In the genomic region with DNA sequence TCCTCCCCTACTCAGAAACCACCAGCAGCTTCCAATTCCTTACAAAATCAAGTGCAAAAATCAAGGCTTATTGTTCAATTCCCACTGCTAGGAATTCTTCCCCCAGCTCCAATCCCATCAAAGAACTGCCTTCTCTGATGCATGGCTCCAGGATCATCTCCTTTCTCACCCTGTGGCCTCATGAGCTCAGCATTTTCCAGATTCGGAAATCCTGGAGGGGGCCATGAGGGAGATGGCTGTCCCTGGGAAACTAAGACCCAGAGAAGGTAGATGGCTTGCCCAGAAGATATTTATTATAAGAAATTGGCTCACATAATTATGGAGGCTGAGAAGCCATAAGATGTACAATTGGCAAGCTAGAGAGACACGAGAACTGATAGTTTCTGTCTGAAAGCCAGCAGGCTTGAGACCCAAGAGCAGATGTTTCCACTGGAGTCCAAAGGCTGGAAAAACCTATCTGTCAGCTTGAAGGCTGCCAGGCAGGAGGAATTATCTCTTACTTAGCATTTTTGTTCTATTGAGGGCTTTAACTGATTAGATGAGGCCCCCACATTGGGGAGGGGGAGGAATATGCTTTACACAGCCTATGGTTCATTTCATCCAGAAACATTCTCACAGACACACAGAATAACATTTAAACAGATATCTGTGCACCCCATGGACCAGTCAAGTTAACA, we compare ENCODE assay signal across 2 cellular contexts.
TF ChIP-seq lines count a peak whose summit lies in the region.

No MANE protein-coding gene starts in this region.

TF ChIP-seq in HCT116, 20 proteins besides CTCF, POLR2A, EP300 and RAD21:
- no peak for TF ChIP-seq SRF (IDR thresholded peaks at IDR 0.05; ENCODE audit: low read depth)
- TF ChIP-seq CBX3 (IDR thresholded peaks at IDR 0.05; ENCODE audit: low read depth), result no peak
- TF ChIP-seq EZH2phosphoT487 (IDR thresholded peaks at IDR 0.05; ENCODE audit: borderline replicate concordance), result no peak
- TF ChIP-seq, protein P1, sequence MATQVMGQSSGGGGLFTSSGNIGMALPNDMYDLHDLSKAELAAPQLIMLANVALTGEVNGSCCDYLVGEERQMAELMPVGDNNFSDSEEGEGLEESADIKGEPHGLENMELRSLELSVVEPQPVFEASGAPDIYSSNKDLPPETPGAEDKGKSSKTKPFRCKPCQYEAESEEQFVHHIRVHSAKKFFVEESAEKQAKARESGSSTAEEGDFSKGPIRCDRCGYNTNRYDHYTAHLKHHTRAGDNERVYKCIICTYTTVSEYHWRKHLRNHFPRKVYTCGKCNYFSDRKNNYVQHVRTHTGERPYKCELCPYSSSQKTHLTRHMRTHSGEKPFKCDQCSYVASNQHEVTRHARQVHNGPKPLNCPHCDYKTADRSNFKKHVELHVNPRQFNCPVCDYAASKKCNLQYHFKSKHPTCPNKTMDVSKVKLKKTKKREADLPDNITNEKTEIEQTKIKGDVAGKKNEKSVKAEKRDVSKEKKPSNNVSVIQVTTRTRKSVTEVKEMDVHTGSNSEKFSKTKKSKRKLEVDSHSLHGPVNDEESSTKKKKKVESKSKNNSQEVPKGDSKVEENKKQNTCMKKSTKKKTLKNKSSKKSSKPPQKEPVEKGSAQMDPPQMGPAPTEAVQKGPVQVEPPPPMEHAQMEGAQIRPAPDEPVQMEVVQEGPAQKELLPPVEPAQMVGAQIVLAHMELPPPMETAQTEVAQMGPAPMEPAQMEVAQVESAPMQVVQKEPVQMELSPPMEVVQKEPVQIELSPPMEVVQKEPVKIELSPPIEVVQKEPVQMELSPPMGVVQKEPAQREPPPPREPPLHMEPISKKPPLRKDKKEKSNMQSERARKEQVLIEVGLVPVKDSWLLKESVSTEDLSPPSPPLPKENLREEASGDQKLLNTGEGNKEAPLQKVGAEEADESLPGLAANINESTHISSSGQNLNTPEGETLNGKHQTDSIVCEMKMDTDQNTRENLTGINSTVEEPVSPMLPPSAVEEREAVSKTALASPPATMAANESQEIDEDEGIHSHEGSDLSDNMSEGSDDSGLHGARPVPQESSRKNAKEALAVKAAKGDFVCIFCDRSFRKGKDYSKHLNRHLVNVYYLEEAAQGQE (IDR thresholded peaks at IDR 0.05; ENCODE audit: low read depth), result no peak
- no peak for TF ChIP-seq CEBPB (IDR thresholded peaks at IDR 0.05; ENCODE audit: low read depth)
- TF ChIP-seq, protein P2, sequence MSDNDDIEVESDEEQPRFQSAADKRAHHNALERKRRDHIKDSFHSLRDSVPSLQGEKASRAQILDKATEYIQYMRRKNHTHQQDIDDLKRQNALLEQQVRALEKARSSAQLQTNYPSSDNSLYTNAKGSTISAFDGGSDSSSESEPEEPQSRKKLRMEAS (IDR thresholded peaks at IDR 0.05), result no peak
- TF ChIP-seq YY1 (IDR thresholded peaks at IDR 0.05; ENCODE audit: extremely low read depth, insufficient replicate concordance, low read depth, low read length), result no peak
- no peak for TF ChIP-seq TCF7L2 (IDR thresholded peaks at IDR 0.05; ENCODE audit: borderline replicate concordance, extremely low read depth, insufficient read depth, insufficient read length)
- TF ChIP-seq EGR1 (IDR thresholded peaks at IDR 0.05; ENCODE audit: low read depth), result no peak
- no peak for TF ChIP-seq POLR2AphosphoS5 (IDR thresholded peaks at IDR 0.05; ENCODE audit: low read depth, low read length)
- TF ChIP-seq SIN3A (IDR thresholded peaks at IDR 0.05; ENCODE audit: low read depth), result no peak
- no peak for TF ChIP-seq ATF3 (IDR thresholded peaks at IDR 0.05)
- no peak for TF ChIP-seq ZFX (IDR thresholded peaks at IDR 0.05)
- no peak for TF ChIP-seq ZBTB33 (IDR thresholded peaks at IDR 0.05; ENCODE audit: extremely low read depth, insufficient replicate concordance, low read length)
- no peak for TF ChIP-seq ELF1 (IDR thresholded peaks at IDR 0.05; ENCODE audit: borderline replicate concordance, low read depth)
- TF ChIP-seq EZH2 (IDR thresholded peaks at IDR 0.05), result no peak
- TF ChIP-seq FOSL1 (IDR thresholded peaks at IDR 0.05; ENCODE audit: low read depth), result no peak
- TF ChIP-seq ZNF274 (IDR thresholded peaks at IDR 0.05; ENCODE audit: low read depth, low read length), result no peak

TF ChIP-seq in K562, 482 proteins besides CTCF, POLR2A, EP300 and RAD21:
- no peak for TF ChIP-seq FOSL1 (tag; conservative IDR thresholded peaks at IDR 0.05)
- 0 out of 2 replicates have a peak, but pooled peaks have one; percentile 33 for TF ChIP-seq ZNF316 (IDR thresholded peaks at IDR 0.05)
- TF ChIP-seq ID3 (CRISPR knock-in tag; IDR thresholded peaks at IDR 0.05), result no peak
- no peak for TF ChIP-seq ID3 (tag; IDR thresholded peaks at IDR 0.05)
- TF ChIP-seq STAT5A (IDR thresholded peaks at IDR 0.05; ENCODE audit: borderline replicate concordance, low read length), result no peak
- TF ChIP-seq HEY1 (CRISPR knock-in tag; IDR thresholded peaks at IDR 0.05; ENCODE audit: borderline replicate concordance), result no peak
- no peak for TF ChIP-seq TCFL5 (CRISPR knock-in tag; conservative IDR thresholded peaks at IDR 0.05)
- no peak for TF ChIP-seq HMG20A (CRISPR knock-in tag; conservative IDR thresholded peaks at IDR 0.05)
- no peak for TF ChIP-seq ZNF696 (CRISPR knock-in tag; conservative IDR thresholded peaks at IDR 0.05)
- TF ChIP-seq ZNF134 (CRISPR knock-in tag; conservative IDR thresholded peaks at IDR 0.05), result peak; percentile 63
- TF ChIP-seq SNIP1 (IDR thresholded peaks at IDR 0.05; ENCODE audit: low read depth), result no peak
- no peak for TF ChIP-seq ELF4 (CRISPR knock-in tag; IDR thresholded peaks at IDR 0.05)
- no peak for TF ChIP-seq FUS (optimal IDR thresholded peaks at IDR 0.05; ENCODE audit: low read depth, low read length)
- TF ChIP-seq ARID2 (IDR thresholded peaks at IDR 0.05), result no peak
